Comparison of ENCODE assay signal across 8 cellular contexts in genomic region chr3:124492824-124493223, GRCh38.
DNase-seq lines count a peak whose midpoint lies in the region; ATAC-seq lines count a peak whose summit lies in the region.

No MANE protein-coding gene starts in this region.

- DNase-seq in activated CD4-positive, alpha-beta T cell treated with anti-CD3 and anti-CD28 coated beads for 36 hours: peak; percentile 44
- DNase-seq in activated CD4-positive, alpha-beta T cell treated with anti-CD3 and anti-CD28 coated beads for 4 hours: no peak
- DNase-seq in NCI-H1092 treated with DMSO at 0.1 percent for 48 hours (lab: John Stamatoyannopoulos, UW) (peak; percentile 21), amniotic epithelial cell (ENCODE audit: low read depth) (peak; percentile 52), kidney tubule cell (ENCODE audit: low spot score) (peak; percentile 85), NOMO-1 (lab: John Stamatoyannopoulos, UW; ENCODE audit: unreplicated experiment in 2 of 2) (no peak)

- no peaks in the 10 kb centered on the region for H3K36me3 Mint-ChIP-seq in activated CD4-positive, alpha-beta T cell treated with anti-CD3 and anti-CD28 coated beads for 36 hours (ENCODE audit: low read depth)

- peaks cover 6% of the 10 kb centered on the region for H3K27me3 Mint-ChIP-seq in activated CD4-positive, alpha-beta T cell treated with anti-CD3 and anti-CD28 coated beads for 36 hours

- POLR2A ChIA-PET in activated CD4-positive, alpha-beta T cell treated with anti-CD3 and anti-CD28 coated beads for 36 hours (lab: Charles Lee): no interaction called here

- ATAC-seq in activated CD4-positive, alpha-beta T cell treated with anti-CD3 and anti-CD28 coated beads for 36 hours: peak; percentile 55
- ATAC-seq in HG02970 (IDR thresholded peaks at IDR 0.05; ENCODE audit: low FRiP score, unreplicated experiment) (no peak), GM21786 (IDR thresholded peaks at IDR 0.05; ENCODE audit: unreplicated experiment) (no peak)

- intact Hi-C loops in activated CD4-positive, alpha-beta T cell treated with anti-CD3 and anti-CD28 coated beads for 36 hours (cut with DNase I, micrococcal nuclease): loop anchor here (1.0 to 2.0 kb wide), 2 partner anchors 57 to 68 kb away; no protein-coding TSS in a partner anchor

- H3K4me1 Mint-ChIP-seq in activated CD4-positive, alpha-beta T cell treated with anti-CD3 and anti-CD28 coated beads for 36 hours: no peaks in the 10 kb centered on the region

- CTCF ChIA-PET in activated CD4-positive, alpha-beta T cell treated with anti-CD3 and anti-CD28 coated beads for 36 hours (lab: Charles Lee): no interaction called here

- no peak overlapping the region for H3K4me3 Mint-ChIP-seq in activated CD4-positive, alpha-beta T cell treated with anti-CD3 and anti-CD28 coated beads for 36 hours

- H3K9me3 Mint-ChIP-seq in activated CD4-positive, alpha-beta T cell treated with anti-CD3 and anti-CD28 coated beads for 36 hours (ENCODE audit: low read depth): no peaks in the 10 kb centered on the region

- no peak overlapping the region for H3K27ac Mint-ChIP-seq in activated CD4-positive, alpha-beta T cell treated with anti-CD3 and anti-CD28 coated beads for 36 hours

Comparison
In these comparisons a context has a peak if more than half of its experiments do, and no peak if none do; other contexts are left out.
1. DNase-seq: peak in activated CD4-positive, alpha-beta T cell treated with anti-CD3 and anti-CD28 coated beads for 36 hours (single experiment), NCI-H1092 treated with DMSO at 0.1 percent for 48 hours (single experiment), amniotic epithelial cell (single experiment) and kidney tubule cell (single experiment); none in activated CD4-positive, alpha-beta T cell treated with anti-CD3 and anti-CD28 coated beads for 4 hours (0 of 2) and NOMO-1 (0 of 2).